8 cellular contexts compared by ENCODE assay signal in the genomic region with DNA sequence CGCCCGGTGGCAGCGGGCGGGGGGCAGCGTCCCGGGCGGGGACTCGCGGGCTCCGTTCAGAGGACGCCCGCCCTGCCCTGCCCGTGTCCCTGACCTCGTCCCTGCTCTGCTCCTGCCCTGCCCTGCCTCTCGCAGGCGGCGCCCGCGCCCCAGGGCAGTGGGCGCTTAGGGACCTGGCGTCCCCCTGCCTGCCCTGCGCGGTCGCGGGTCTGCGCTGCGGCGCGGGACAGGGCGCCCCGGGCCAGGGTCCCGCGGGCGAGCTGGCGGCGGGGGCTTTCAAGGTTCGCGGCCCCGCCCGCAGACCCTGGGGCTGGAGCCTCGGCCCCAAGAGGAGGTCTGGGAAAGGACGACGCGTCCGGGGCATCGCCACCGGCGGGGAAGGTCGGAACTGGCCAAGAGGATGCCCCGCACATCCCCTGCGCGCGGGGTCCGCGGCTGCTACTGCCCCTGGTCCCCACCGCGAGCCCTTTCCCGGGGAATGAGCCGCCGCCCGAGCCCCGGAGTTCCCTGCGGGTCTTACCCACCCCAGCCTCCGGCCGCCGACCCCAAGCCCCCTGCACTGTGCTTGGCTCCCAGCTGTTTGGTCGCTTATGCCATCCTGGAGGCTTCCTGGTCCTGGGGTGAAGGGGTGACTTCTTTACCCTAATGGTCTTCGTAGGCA. TPM values are rescaled to one million over a fixed set of nuclear protein-coding genes. Genes with fewer than 3 reads are reported as not detected.
A peak's percentile ranks its signal among the peaks of the same experiment; 100 is the strongest.
DNase-seq lines count a peak whose midpoint lies in the region; ATAC-seq and TF ChIP-seq lines count a peak whose summit lies in the region.

No MANE protein-coding gene starts in this region.

- no peaks in the 10 kb centered on the region for H3K36me3 ChIP-seq in hepatocyte (replicated peaks; ENCODE audit: insufficient read depth, low read depth)
- H3K36me3 ChIP-seq in skeletal muscle satellite cell (ENCODE audit: insufficient read depth, low read length), result no peaks in the 10 kb centered on the region

- H4K20me1 ChIP-seq in hepatocyte (ENCODE audit: insufficient read depth, poor library complexity, severe bottlenecking), result no peaks in the 10 kb centered on the region

- no peak overlapping the region for H3K27ac ChIP-seq in hepatocyte

- H3K9me3 ChIP-seq in hepatocyte (ENCODE audit: low read depth) (no peaks in the 10 kb centered on the region), skeletal muscle satellite cell (replicated peaks; ENCODE audit: low read length) (no peaks in the 10 kb centered on the region)

- intact Hi-C loops in activated T-helper 2 cell treated with anti-CD3 and anti-CD28 coated beads, Interferon-gamma antibody, Interleukin-2, Interleukin-4, amounts not matched to agents 10 μg/mL and 5 μg/mL and 100 μg/mL, durations not matched to agents 14 hours and 24 hours and 36 hours (cut with micrococcal nuclease), result loop anchor here (5.0 kb wide), 1 partner anchor 94 kb away; no protein-coding TSS in a partner anchor

- peaks cover 19% of the 10 kb centered on the region for H3K36me3 Mint-ChIP-seq in T-helper 1 cell treated with Interleukin-12 subunit alpha and Interleukin-12 subunit beta and Interleukin-4 antibody, amounts not matched to agents 30 μg/mL and 1 μg/mL, for 36 hours (ENCODE audit: low read depth)
- H3K36me3 Mint-ChIP-seq in activated T-helper 2 cell treated with anti-CD3 and anti-CD28 coated beads, Interferon-gamma antibody, Interleukin-2, Interleukin-4, amounts not matched to agents 10 μg/mL and 5 μg/mL and 100 μg/mL, durations not matched to agents 14 hours and 24 hours and 36 hours (ENCODE audit: low read depth), result peaks cover 45% of the 10 kb centered on the region

- peaks cover 20% of the 10 kb centered on the region for H3K27me3 Mint-ChIP-seq in T-helper 1 cell treated with Interleukin-12 subunit alpha and Interleukin-12 subunit beta and Interleukin-4 antibody, amounts not matched to agents 30 μg/mL and 1 μg/mL, for 36 hours (ENCODE audit: low read depth)
- H3K27me3 Mint-ChIP-seq in activated T-helper 2 cell treated with anti-CD3 and anti-CD28 coated beads, Interferon-gamma antibody, Interleukin-2, Interleukin-4, amounts not matched to agents 10 μg/mL and 5 μg/mL and 100 μg/mL, durations not matched to agents 14 hours and 24 hours and 36 hours (ENCODE audit: low read depth), result peaks cover 2% of the 10 kb centered on the region

- H3K27ac Mint-ChIP-seq in T-helper 1 cell treated with Interleukin-12 subunit alpha and Interleukin-12 subunit beta and Interleukin-4 antibody, amounts not matched to agents 30 μg/mL and 1 μg/mL, for 36 hours, result no peak overlapping the region
- H3K27ac Mint-ChIP-seq in activated T-helper 2 cell treated with anti-CD3 and anti-CD28 coated beads, Interferon-gamma antibody, Interleukin-2, Interleukin-4, amounts not matched to agents 10 μg/mL and 5 μg/mL and 100 μg/mL, durations not matched to agents 14 hours and 24 hours and 36 hours, result no peak overlapping the region

- DNase-seq in T-helper 1 cell (no peak), hepatocyte (ENCODE audit: low spot score) (peak; percentile 36), NCI-H2196 (lab: John Stamatoyannopoulos, UW; ENCODE audit: unreplicated experiment) (no peak), RPMI8226 (no peak)
- DNase-seq in activated T-helper 2 cell treated with anti-CD3 and anti-CD28 coated beads, Interferon-gamma antibody, Interleukin-2, Interleukin-4, amounts not matched to agents 10 μg/mL and 5 μg/mL and 100 μg/mL, durations not matched to agents 14 hours and 24 hours and 36 hours (ENCODE audit: low spot score), result no peak

- H3K4me1 ChIP-seq in hepatocyte (ENCODE audit: insufficient read depth) (peaks cover 11% of the 10 kb centered on the region), skeletal muscle satellite cell (ENCODE audit: control insufficient read depth, insufficient read depth, low read length) (peaks cover 3% of the 10 kb centered on the region)

- no peaks in the 10 kb centered on the region for H3K9me2 ChIP-seq in hepatocyte (replicated peaks; ENCODE audit: insufficient read depth)

- H3K27me3 ChIP-seq in hepatocyte, result no peaks in the 10 kb centered on the region
- peaks cover 51% of the 10 kb centered on the region for H3K27me3 ChIP-seq in skeletal muscle satellite cell (ENCODE audit: control insufficient read depth, insufficient read depth, low read length)

- H3K4me2 ChIP-seq in hepatocyte, result peak overlapping the region; percentile 97
- peak overlapping the region; percentile 89 for H3K4me2 ChIP-seq in skeletal muscle satellite cell (ENCODE audit: low read length)

- peak overlapping the region; percentile 83 for H2AFZ ChIP-seq in hepatocyte

- TF ChIP-seq CTCF in hepatocyte (IDR thresholded peaks at IDR 0.05; ENCODE audit: poor library complexity), result no peak

- 1% methylated on average over 32 of the region's 68 CpGs for WGBS in hepatocyte (ENCODE audit: low lambda C conversion rate, missing lambda C conversion rate)

- H3K4me3 ChIP-seq in hepatocyte, result peak overlapping the region; percentile 91
- peak overlapping the region; percentile 80 for H3K4me3 ChIP-seq in skeletal muscle satellite cell (ENCODE audit: low read length)

- peak overlapping the region; percentile 74 for H3K9ac ChIP-seq in skeletal muscle satellite cell (ENCODE audit: low read depth, low read length)

- H3K4me1 Mint-ChIP-seq in T-helper 1 cell treated with Interleukin-12 subunit alpha and Interleukin-12 subunit beta and Interleukin-4 antibody, amounts not matched to agents 30 μg/mL and 1 μg/mL, for 36 hours (ENCODE audit: low read depth), result peaks cover 49% of the 10 kb centered on the region
- peaks cover 47% of the 10 kb centered on the region for H3K4me1 Mint-ChIP-seq in activated T-helper 2 cell treated with anti-CD3 and anti-CD28 coated beads, Interferon-gamma antibody, Interleukin-2, Interleukin-4, amounts not matched to agents 10 μg/mL and 5 μg/mL and 100 μg/mL, durations not matched to agents 14 hours and 24 hours and 36 hours (ENCODE audit: low read depth)

- no peaks in the 10 kb centered on the region for H3K9me3 Mint-ChIP-seq in T-helper 1 cell treated with Interleukin-12 subunit alpha and Interleukin-12 subunit beta and Interleukin-4 antibody, amounts not matched to agents 30 μg/mL and 1 μg/mL, for 36 hours
- H3K9me3 Mint-ChIP-seq in activated T-helper 2 cell treated with anti-CD3 and anti-CD28 coated beads, Interferon-gamma antibody, Interleukin-2, Interleukin-4, amounts not matched to agents 10 μg/mL and 5 μg/mL and 100 μg/mL, durations not matched to agents 14 hours and 24 hours and 36 hours, result no peaks in the 10 kb centered on the region

- H3K79me2 ChIP-seq in hepatocyte, result peaks cover 17% of the 10 kb centered on the region

- peak; percentile 12 for ATAC-seq in HG03097 (IDR thresholded peaks at IDR 0.05; ENCODE audit: low FRiP score, unreplicated experiment)

- H3K4me3 Mint-ChIP-seq in T-helper 1 cell treated with Interleukin-12 subunit alpha and Interleukin-12 subunit beta and Interleukin-4 antibody, amounts not matched to agents 30 μg/mL and 1 μg/mL, for 36 hours, result peak overlapping the region; percentile 72
- H3K4me3 Mint-ChIP-seq in activated T-helper 2 cell treated with anti-CD3 and anti-CD28 coated beads, Interferon-gamma antibody, Interleukin-2, Interleukin-4, amounts not matched to agents 10 μg/mL and 5 μg/mL and 100 μg/mL, durations not matched to agents 14 hours and 24 hours and 36 hours (ENCODE audit: low read depth), result peak overlapping the region; percentile 75

RNA-seq across cellular contexts. Expression of gene RNF144A, which starts 0.7 kb away (rescaled TPM):
- 19.9 and 20.0 TPM in 2 replicates for total RNA-seq in activated T-helper 2 cell treated with anti-CD3 and anti-CD28 coated beads, Interferon-gamma antibody, Interleukin-2, Interleukin-4, amounts not matched to agents 10 μg/mL and 5 μg/mL and 100 μg/mL, durations not matched to agents 14 hours and 24 hours and 36 hours
- 8.3 and 10.1 TPM in 2 replicates for total RNA-seq in hepatocyte
- polyA plus RNA-seq in hepatocyte, result 3.4 and 5.4 TPM in 2 replicates
- 6.3 and 13.7 TPM in 2 replicates for total RNA-seq in skeletal muscle satellite cell (2012; rRNA removed)

RNA-seq across cellular contexts. Expression of gene RSAD2, which starts 40.3 kb away (rescaled TPM):
- 2.0 and 2.2 TPM in 2 replicates for total RNA-seq in activated T-helper 2 cell treated with anti-CD3 and anti-CD28 coated beads, Interferon-gamma antibody, Interleukin-2, Interleukin-4, amounts not matched to agents 10 μg/mL and 5 μg/mL and 100 μg/mL, durations not matched to agents 14 hours and 24 hours and 36 hours
- 1.3 and 1.6 TPM in 2 replicates for total RNA-seq in hepatocyte
- 1.1 and 2.9 TPM in 2 replicates for polyA plus RNA-seq in hepatocyte
- 0.25 and 0.66 TPM in 2 replicates for total RNA-seq in skeletal muscle satellite cell (2012; rRNA removed)

RNA-seq across cellular contexts. Expression of gene CMPK2, which starts 52.2 kb away (rescaled TPM):
- total RNA-seq in activated T-helper 2 cell treated with anti-CD3 and anti-CD28 coated beads, Interferon-gamma antibody, Interleukin-2, Interleukin-4, amounts not matched to agents 10 μg/mL and 5 μg/mL and 100 μg/mL, durations not matched to agents 14 hours and 24 hours and 36 hours, result 2.8 and 2.9 TPM in 2 replicates
- total RNA-seq in hepatocyte, result 5.4 and 7.0 TPM in 2 replicates
- polyA plus RNA-seq in hepatocyte, result 2.6 and 4.1 TPM in 2 replicates
- total RNA-seq in skeletal muscle satellite cell (2012; rRNA removed), result 0.44 and 1.0 TPM in 2 replicates
